In genomic region chr1:200351826-200352549, GRCh38 we compare ENCODE assay signal across 8 cellular contexts. TPM values are rescaled to one million over a fixed set of nuclear protein-coding genes. Genes with fewer than 3 reads are reported as not detected.
DNase-seq lines count a peak whose midpoint lies in the region; ATAC-seq and TF ChIP-seq lines count a peak whose summit lies in the region.

No MANE protein-coding gene starts in this region.

- H3K27me3 Mint-ChIP-seq in T-helper 2 cell treated with Interferon-gamma antibody and Interleukin-4, amounts not matched to agents 5 μg/mL and 100 μg/mL, for 36 hours (ENCODE audit: low read depth): peaks cover 5% of the 10 kb centered on the region
- no peaks in the 10 kb centered on the region for H3K27me3 Mint-ChIP-seq in nephron progenitor cell (ENCODE audit: low read depth, poor library complexity)

- no peaks in the 10 kb centered on the region for H3K9me3 Mint-ChIP-seq in T-helper 2 cell treated with Interferon-gamma antibody and Interleukin-4, amounts not matched to agents 5 μg/mL and 100 μg/mL, for 36 hours
- H3K9me3 Mint-ChIP-seq in nephron progenitor cell: no peaks in the 10 kb centered on the region

- no peaks in the 10 kb centered on the region for H3K36me3 Mint-ChIP-seq in T-helper 2 cell treated with Interferon-gamma antibody and Interleukin-4, amounts not matched to agents 5 μg/mL and 100 μg/mL, for 36 hours (ENCODE audit: low read depth)
- H3K36me3 Mint-ChIP-seq in nephron progenitor cell (ENCODE audit: low read depth): no peaks in the 10 kb centered on the region

- TF ChIP-seq CTCF in nephron progenitor cell (IDR thresholded peaks at IDR 0.05): no peak

- H3K4me1 Mint-ChIP-seq in T-helper 2 cell treated with Interferon-gamma antibody and Interleukin-4, amounts not matched to agents 5 μg/mL and 100 μg/mL, for 36 hours (ENCODE audit: low read depth): peaks cover 38% of the 10 kb centered on the region
- H3K4me1 Mint-ChIP-seq in nephron progenitor cell: peaks cover 5% of the 10 kb centered on the region

- peak overlapping the region; percentile 79 for H3K27ac Mint-ChIP-seq in T-helper 2 cell treated with Interferon-gamma antibody and Interleukin-4, amounts not matched to agents 5 μg/mL and 100 μg/mL, for 36 hours
- H3K27ac Mint-ChIP-seq in nephron progenitor cell: no peak overlapping the region

- peak; percentile 74 for DNase-seq in SIG-M5 treated with dmso at 0.1 percent for 504 hours (lab: John Stamatoyannopoulos, UW; ENCODE audit: unreplicated experiment)
- no peak for DNase-seq in SIG-M5 (lab: John Stamatoyannopoulos, UW)
- no peak for DNase-seq in T-helper 2 cell treated with Interferon-gamma antibody and Interleukin-4, amounts not matched to agents 5 μg/mL and 100 μg/mL, for 36 hours (ENCODE audit: low spot score)
- DNase-seq in left ventricle myocardium superior: no peak
- no peak for DNase-seq in NCI-H69 (lab: John Stamatoyannopoulos, UW)
- no peak for DNase-seq in epidermal melanocyte (ENCODE audit: insufficient read length, low spot score)
- DNase-seq in nephron progenitor cell: no peak

- intact Hi-C loops in left ventricle myocardium superior (cut with micrococcal nuclease): no loop called here

- peak; percentile 49 for ATAC-seq in HG03064 (IDR thresholded peaks at IDR 0.05; ENCODE audit: low read depth, unreplicated experiment)
- ATAC-seq in left ventricle myocardium superior: peak; percentile 28

- peak overlapping the region; percentile 72 for H3K4me3 Mint-ChIP-seq in T-helper 2 cell treated with Interferon-gamma antibody and Interleukin-4, amounts not matched to agents 5 μg/mL and 100 μg/mL, for 36 hours
- no peak overlapping the region for H3K4me3 Mint-ChIP-seq in nephron progenitor cell

RNA-seq across cellular contexts. Expression of gene ZNF281, which starts 57.8 kb away (rescaled TPM):
- total RNA-seq in left ventricle myocardium superior: 8.8 TPM
